Comparison of ENCODE assay signal across 8 cellular contexts in genomic region chr12:99619389-99620158, GRCh38. TPM values are rescaled to one million over a fixed set of nuclear protein-coding genes. Genes with fewer than 3 reads are reported as not detected.
DNase-seq lines count a peak whose midpoint lies in the region; ATAC-seq and TF ChIP-seq lines count a peak whose summit lies in the region.

No MANE protein-coding gene starts in this region.

- no peak for TF ChIP-seq EP300 in upper lobe of left lung (IDR thresholded peaks at IDR 0.05)

- intact Hi-C loops in posterior vena cava (cut with DNase I) = no loop called here

- DNase-seq in BJ (ENCODE audit: low read depth) (no peak), NB4 (ENCODE audit: low read depth) (peak; percentile 62), upper lobe of left lung (no peak), posterior vena cava (ENCODE audit: low spot score) (no peak)
- no peak for DNase-seq in activated CD4-positive, CD25-positive, alpha-beta regulatory T cell (lab: John Stamatoyannopoulos, UW)

- H3K27me3 ChIP-seq in BJ (ENCODE audit: control insufficient read depth, insufficient read depth, low read length) (no peaks in the 10 kb centered on the region), upper lobe of left lung (no peaks in the 10 kb centered on the region)

- TF ChIP-seq CTCF in BJ (IDR thresholded peaks at IDR 0.05; ENCODE audit: insufficient read depth, low read depth, low read length) (peak; percentile 63), NB4 (IDR thresholded peaks at IDR 0.05; ENCODE audit: low read depth, low read length) (peak; percentile 97), upper lobe of left lung (IDR thresholded peaks at IDR 0.05) (peak in 3 of 6 experiments; percentile 14 to 23 (median 22))

- H3K4me1 ChIP-seq in upper lobe of left lung = no peaks in the 10 kb centered on the region

- TF ChIP-seq POLR2A in NB4 (IDR thresholded peaks at IDR 0.05; ENCODE audit: extremely low read depth, insufficient read length) (no peak), upper lobe of left lung (IDR thresholded peaks at IDR 0.05) (no peak)

- peak; percentile 82 for ATAC-seq in GM18499 (IDR thresholded peaks at IDR 0.05; ENCODE audit: insufficient read depth, unreplicated experiment)
- peak; percentile 94 for ATAC-seq in HG02798 (IDR thresholded peaks at IDR 0.05; ENCODE audit: poor library complexity, unreplicated experiment)
- peak; percentile 84 for ATAC-seq in esophagus mucosa
- peak; percentile 34 to 38 for ATAC-seq in upper lobe of left lung (ENCODE audit: low FRiP score in 2 of 2)

- POLR2A ChIA-PET in BJ (lab: Charles Lee) = no interaction called here

- 27 to 71% methylated on average over 3 to 7 of the region's 7 CpGs for WGBS in upper lobe of left lung, 2 donors

- no peaks in the 10 kb centered on the region for H3K36me3 ChIP-seq in BJ (ENCODE audit: control insufficient read depth, insufficient read depth, low read length)
- H3K36me3 ChIP-seq in upper lobe of left lung = no peaks in the 10 kb centered on the region

- CTCF ChIA-PET in BJ (lab: Yijun Ruan, JAX) = interaction anchor here (0.6 to 1.3 kb wide), 3 partner anchors 158 to 231 kb away, joined by 3 to 4 read pairs (median 3); no protein-coding TSS in a partner anchor

- no peak overlapping the region for H3K27ac ChIP-seq in upper lobe of left lung

- H3K4me3 ChIP-seq in BJ (ENCODE audit: low read depth, low read length) (no peak overlapping the region), NB4 (ENCODE audit: low read depth, low read length) (no peak overlapping the region), upper lobe of left lung (no peak overlapping the region)

- H3K9me3 ChIP-seq in upper lobe of left lung = peaks cover 0 to 11% (median 6%) of the 10 kb centered on the region in 4 donors

RNA-seq across cellular contexts. Expression of gene GARIN6, which starts 28.0 kb away (rescaled TPM):
- polyA plus RNA-seq in BJ (2011; rRNA removed) = not detected in 2 replicates
- polyA minus RNA-seq in BJ (2011; rRNA and poly(A)+ RNA removed) = not detected in 2 replicates
- total RNA-seq in esophagus mucosa = not detected
- total RNA-seq in upper lobe of left lung = not detected
- not detected for total RNA-seq in posterior vena cava

Comparison
In these comparisons a context has a peak if more than half of its experiments do, and no peak if none do; other contexts are left out.
1. ATAC-seq: peak in every context shown above with its lines; median percentile 94 in HG02798; 84 in esophagus mucosa; 82 in GM18499; 36 in upper lobe of left lung.